Comparison of ENCODE assay signal across 16 cellular contexts in genomic region chr1:111182052-111182451, GRCh38. TPM values are rescaled to one million over a fixed set of nuclear protein-coding genes. Genes with fewer than 3 reads are reported as not detected.
DNase-seq lines count a peak whose midpoint lies in the region; FAIRE-seq and TF ChIP-seq lines count a peak whose summit lies in the region.
"Had no signal": no experiment of that assay in that cellular context is flagged by ENCODE, and none has a peak within 500 bp of the region (broad histone marks: within the 10 kb centered on the region; RNA-seq: fewer than 3 reads in every experiment).

No MANE protein-coding gene starts in this region.

- no peak for TF ChIP-seq CTCF in Caco-2 (IDR thresholded peaks at IDR 0.05; ENCODE audit: insufficient read depth in 1 of 2, low read depth in 1 of 2, low read length in 1 of 2, severe bottlenecking in 1 of 2, unreplicated experiment in 1 of 2)

- peaks cover 0 to 14% of the 10 kb centered on the region in 2 donors for H3K36me3 ChIP-seq in small intestine (ENCODE audit: control insufficient read depth in 2 of 2, insufficient read depth in 2 of 2, low read length in 2 of 2)
- H3K36me3 ChIP-seq in Caco-2 (ENCODE audit: control insufficient read depth, insufficient read depth, low read length): no peaks in the 10 kb centered on the region

- peak overlapping the region; percentile 16 for H3K27ac Mint-ChIP-seq in activated naive CD4-positive, alpha-beta T cell treated with anti-CD3 and anti-CD28 coated beads, Interleukin-2, amount 10 ng/mL, durations not matched to agents 7 days and 5 days
- peak overlapping the region; percentile 25 to 86 (median 70) for H3K27ac Mint-ChIP-seq in immature natural killer cell
- H3K27ac Mint-ChIP-seq in Caco-2 (ENCODE audit: unreplicated experiment): no peak overlapping the region

- H3K4me1 ChIP-seq in small intestine (ENCODE audit: control insufficient read depth in 2 of 2, insufficient read depth in 1 of 2, low read depth in 1 of 2, low read length in 1 of 2) (no peaks in the 10 kb centered on the region), Caco-2 (no peaks in the 10 kb centered on the region)
- H3K4me1 ChIP-seq: A549 had no signal

- no peaks in the 10 kb centered on the region for H3K27me3 ChIP-seq in small intestine (ENCODE audit: control insufficient read depth in 2 of 2, insufficient read depth in 2 of 2, low read length in 2 of 2)
- H3K27me3 ChIP-seq in Caco-2 (replicated peaks; ENCODE audit: control insufficient read depth, insufficient read depth, low read length): no peaks in the 10 kb centered on the region

- WGBS in small intestine, 3 donors: 52 to 81% (median 80%) methylated on average over 2 of the region's 2 CpGs

- no peaks in the 10 kb centered on the region for H3K9me3 Mint-ChIP-seq in activated naive CD4-positive, alpha-beta T cell treated with anti-CD3 and anti-CD28 coated beads, Interleukin-2, amount 10 ng/mL, durations not matched to agents 7 days and 5 days
- H3K9me3 Mint-ChIP-seq in immature natural killer cell (no peaks in the 10 kb centered on the region), Caco-2 (ENCODE audit: unreplicated experiment) (no peaks in the 10 kb centered on the region)

- peak; percentile 5 for FAIRE-seq in RCC 7860 (lab: Jason Lieb, UNC)
- no peak for FAIRE-seq in small intestine (lab: Jason Lieb, UNC)
- FAIRE-seq: A549 had no signal

- intact Hi-C loops in Caco-2 (cut with micrococcal nuclease; ENCODE audit: unreplicated experiment): no loop called here

- H3K27me3 Mint-ChIP-seq in activated naive CD4-positive, alpha-beta T cell treated with anti-CD3 and anti-CD28 coated beads, Interleukin-2, amount 10 ng/mL, durations not matched to agents 7 days and 5 days: no peaks in the 10 kb centered on the region
- H3K27me3 Mint-ChIP-seq in immature natural killer cell (ENCODE audit: low read depth in 3 of 3): no peaks in the 10 kb centered on the region
- H3K27me3 Mint-ChIP-seq in Caco-2 (ENCODE audit: insufficient read depth, unreplicated experiment): no peaks in the 10 kb centered on the region

- peaks cover 30% of the 10 kb centered on the region for H3K4me1 Mint-ChIP-seq in activated naive CD4-positive, alpha-beta T cell treated with anti-CD3 and anti-CD28 coated beads, Interleukin-2, amount 10 ng/mL, durations not matched to agents 7 days and 5 days
- H3K4me1 Mint-ChIP-seq in immature natural killer cell (peaks cover 41 to 89% of the 10 kb centered on the region in 2 donors), Caco-2 (ENCODE audit: low read depth, unreplicated experiment) (no peaks in the 10 kb centered on the region)

- H3K27ac ChIP-seq in small intestine (ENCODE audit: low read depth in 1 of 2, low read length in 1 of 2): no peak overlapping the region
- H3K27ac ChIP-seq: A549 had no signal

- no TSS peak for BruUV-seq in Caco-2 (replicated peaks; lab: Mats Ljungman, UMichigan)

- H3K4me3 Mint-ChIP-seq in activated naive CD4-positive, alpha-beta T cell treated with anti-CD3 and anti-CD28 coated beads, Interleukin-2, amount 10 ng/mL, durations not matched to agents 7 days and 5 days: no peak overlapping the region
- H3K4me3 Mint-ChIP-seq in immature natural killer cell (no peak overlapping the region), Caco-2 (ENCODE audit: unreplicated experiment) (no peak overlapping the region)

- H3K4me3 ChIP-seq in small intestine (ENCODE audit: low read depth in 1 of 2, low read length in 2 of 2) (no peak overlapping the region), Caco-2 (ENCODE audit: low read depth, low read length) (no peak overlapping the region)
- H3K4me3 ChIP-seq: A549 had no signal

- POLR2A ChIA-PET in Caco-2 (lab: Charles Lee): no interaction called here

- H3K9me3 ChIP-seq in small intestine (ENCODE audit: control insufficient read depth, low read depth) (no peaks in the 10 kb centered on the region), Caco-2 (no peaks in the 10 kb centered on the region)
- H3K9me3 ChIP-seq: A549 had no signal

- DNase-seq in activated naive CD4-positive, alpha-beta T cell treated with anti-CD3 and anti-CD28 coated beads, Interleukin-2, amount 10 ng/mL, durations not matched to agents 7 days and 5 days: no peak
- no peak for DNase-seq in activated naive CD4-positive, alpha-beta T cell (lab: John Stamatoyannopoulos, UW)
- DNase-seq in RCC 7860 (ENCODE audit: low spot score): no peak
- no peak for DNase-seq in immature natural killer cell
- peak; percentile 45 for DNase-seq in small intestine
- DNase-seq in Caco-2: no peak
- no peak for DNase-seq in SIG-M5 treated with dmso at 0.1 percent for 504 hours (lab: John Stamatoyannopoulos, UW; ENCODE audit: unreplicated experiment)
- no peak for DNase-seq in stimulated activated CD8-positive, alpha-beta memory T cell treated with anti-CD3 and anti-CD28 coated beads, Interleukin-4, amount 100 ng/mL, for 48 hours
- DNase-seq: KBM-7, NCI-H1092 treated with DMSO at 0.1 percent for 48 hours, NCI-H187 treated with DMSO at 0.1 percent for 48 hours, NCI-H446, NCI-H748 treated with DMSO at 0.1 percent for 48 hours, Right ventricle myocardium superior had no signal

- H3K36me3 Mint-ChIP-seq in activated naive CD4-positive, alpha-beta T cell treated with anti-CD3 and anti-CD28 coated beads, Interleukin-2, amount 10 ng/mL, durations not matched to agents 7 days and 5 days: peaks cover 71% of the 10 kb centered on the region
- peaks cover under 1 to 24% (median 22%) of the 10 kb centered on the region in 3 donors for H3K36me3 Mint-ChIP-seq in immature natural killer cell
- H3K36me3 Mint-ChIP-seq in Caco-2 (ENCODE audit: insufficient read depth, unreplicated experiment): peaks cover 33% of the 10 kb centered on the region

- CTCF ChIA-PET in activated naive CD4-positive, alpha-beta T cell treated with anti-CD3 and anti-CD28 coated beads, Interleukin-2, amount 10 ng/mL, durations not matched to agents 7 days and 5 days (lab: Charles Lee): no interaction called here
- CTCF ChIA-PET in Caco-2 (lab: Charles Lee): no interaction called here

RNA-seq across cellular contexts. Expression of gene DENND2D, which starts 18.4 kb away (rescaled TPM):
- polyA plus RNA-seq in immature natural killer cell (100 to 1,000 TPM; 145 to 474 (median 264) TPM), small intestine (10 to 100 TPM; 31.3 to 54.6 (median 36.7) TPM)
- total RNA-seq in Caco-2 (2022): 20.4 and 23.2 TPM in 2 replicates

RNA-seq across cellular contexts. Expression of gene CEPT1, which starts 42.0 kb away (rescaled TPM):
- 10 to 100 TPM; 14.7 to 20.9 (median 19.2) TPM for polyA plus RNA-seq in immature natural killer cell
- polyA plus RNA-seq in small intestine: 10 to 100 TPM in 2 of 3 donors, 1 to 10 TPM in 1; 10.0 to 23.2 (median 13.2) TPM
- total RNA-seq in Caco-2 (2022): 17.3 and 19.1 TPM in 2 replicates

RNA-seq across cellular contexts. Expression of gene DRAM2, which starts 42.2 kb away (rescaled TPM):
- 10 to 100 TPM; 61.8 to 88.2 (median 80.4) TPM for polyA plus RNA-seq in immature natural killer cell
- 10 to 100 TPM; 37.0 to 41.2 (median 39.3) TPM for polyA plus RNA-seq in small intestine
- 25.3 and 29.0 TPM in 2 replicates for total RNA-seq in Caco-2 (2022)

RNA-seq across cellular contexts. Expression of gene CHI3L2, which starts 45.5 kb away (rescaled TPM):
- polyA plus RNA-seq in immature natural killer cell (10 to 100 TPM; 36.2 to 57.1 (median 42.8) TPM), small intestine (1 to 10 TPM; 1.1 to 4.7 (median 1.9) TPM)
- total RNA-seq in Caco-2 (2022): not detected in 2 replicates
- total RNA-seq: H4 had no signal
